9 cellular contexts compared by ENCODE assay signal in the genomic region with DNA sequence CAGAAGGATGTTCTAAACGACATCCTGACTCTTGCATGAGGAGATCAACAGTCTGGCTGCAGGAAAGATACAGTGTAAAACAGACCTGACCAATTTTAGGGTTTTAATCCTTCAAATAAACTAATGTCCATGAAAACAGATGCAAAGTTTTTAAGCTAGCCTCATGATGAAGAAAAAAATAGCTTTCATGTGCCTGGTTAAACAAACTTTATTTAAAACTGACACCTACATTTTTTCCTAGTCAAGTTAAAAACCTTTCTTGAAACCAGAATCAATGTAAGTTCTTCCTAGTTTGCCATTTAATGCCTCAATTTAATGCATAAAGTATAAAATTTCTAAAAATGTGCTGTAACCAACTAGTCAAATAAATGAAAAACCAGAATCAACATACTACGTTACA. TPM values are rescaled to one million over a fixed set of nuclear protein-coding genes. Genes with fewer than 3 reads are reported as not detected.
DNase-seq lines count a peak whose midpoint lies in the region; ATAC-seq and TF ChIP-seq lines count a peak whose summit lies in the region.
"Had no signal": no experiment of that assay in that cellular context is flagged by ENCODE, and none has a peak within 500 bp of the region (broad histone marks: within the 10 kb centered on the region; RNA-seq: fewer than 3 reads in every experiment).

No MANE protein-coding gene starts in this region.

- no peak for TF ChIP-seq EP300 in ovary (IDR thresholded peaks at IDR 0.05)

- intact Hi-C loops in Calu3 (cut with micrococcal nuclease; ENCODE audit: unreplicated experiment) (no loop called here), ovary (cut with DNase I) (no loop called here), left colon (cut with DNase I, micrococcal nuclease) (no loop called here)

- H3K4me3 Mint-ChIP-seq in Calu3 (ENCODE audit: low read depth, unreplicated experiment) (peak overlapping the region; percentile 81), endodermal cell (peak overlapping the region; percentile 75)

- H3K9me3 ChIP-seq in NT2/D1 (ENCODE audit: insufficient read depth, low read length) (no peaks in the 10 kb centered on the region), endodermal cell (ENCODE audit: control insufficient read depth, low read length) (no peaks in the 10 kb centered on the region), ovary (no peaks in the 10 kb centered on the region)

- H3K4me1 Mint-ChIP-seq in Calu3 (ENCODE audit: low read depth, unreplicated experiment) (peaks cover 44% of the 10 kb centered on the region), endodermal cell (peaks cover 35% of the 10 kb centered on the region)

- peak overlapping the region; percentile 83 for H3K27ac Mint-ChIP-seq in Calu3 (ENCODE audit: unreplicated experiment)
- H3K27ac Mint-ChIP-seq in endodermal cell = no peak overlapping the region

- no peak for TF ChIP-seq CTCF in Calu3 (IDR thresholded peaks at IDR 0.05; ENCODE audit: unreplicated experiment)
- TF ChIP-seq CTCF in endodermal cell (conservative IDR thresholded peaks at IDR 0.05) = no peak
- TF ChIP-seq CTCF in ovary (IDR thresholded peaks at IDR 0.05) = no peak

- H3K4me1 ChIP-seq in NT2/D1 (ENCODE audit: insufficient read depth, insufficient read length) (no peaks in the 10 kb centered on the region), endodermal cell (ENCODE audit: control insufficient read depth, insufficient read depth, low read length) (peaks cover 3% of the 10 kb centered on the region), ovary (ENCODE audit: insufficient read depth) (peaks cover 6% of the 10 kb centered on the region)

- H3K36me3 ChIP-seq in NT2/D1 (ENCODE audit: insufficient read depth, insufficient read length, low read length) (peaks cover 59% of the 10 kb centered on the region), endodermal cell (ENCODE audit: control insufficient read depth, insufficient read depth, low read length) (peaks cover 41% of the 10 kb centered on the region), ovary (no peaks in the 10 kb centered on the region)

- H3K27me3 Mint-ChIP-seq in Calu3 (ENCODE audit: unreplicated experiment) (no peaks in the 10 kb centered on the region), endodermal cell (ENCODE audit: insufficient read depth) (no peaks in the 10 kb centered on the region)

- H3K9me3 Mint-ChIP-seq in Calu3 (ENCODE audit: low read depth, unreplicated experiment) (no peaks in the 10 kb centered on the region), endodermal cell (no peaks in the 10 kb centered on the region)

- WGBS in endodermal cell (ENCODE audit: insufficient coverage in 1 of 2, insufficient read length in 1 of 2), 2 experiments = 69 to 75% methylated on average over 2 of the region's 2 CpGs
- 1 to 14% (median 4%) methylated on average over 2 of the region's 2 CpGs for WGBS in ovary, 3 donors

- CTCF ChIA-PET in Calu3 (lab: Charles Lee) = interaction anchor here (0.7 kb wide), 2 partner anchors 14 to 40 kb away, joined by 4 read pairs; no protein-coding TSS in a partner anchor

- H3K27ac ChIP-seq in endodermal cell (ENCODE audit: low read depth, low read length) (no peak overlapping the region), ovary (peak overlapping the region in 1 of 2 donors; percentile 12)

- H3K36me3 Mint-ChIP-seq in Calu3 (ENCODE audit: insufficient read depth, unreplicated experiment) (peaks cover 79% of the 10 kb centered on the region), endodermal cell (ENCODE audit: low read depth) (peaks cover 33% of the 10 kb centered on the region)

- no TSS peak for BruUV-seq in Calu3 (replicated peaks; lab: Mats Ljungman, UMichigan)

- DNase-seq in Calu3 (no peak), NT2/D1 (ENCODE audit: low read depth, low spot score) (no peak), endodermal cell (no peak), ovary (no peak), dermis blood vessel endothelial cell (no peak), left colon (no peak)
- DNase-seq: KG1 had no signal

- peak overlapping the region; percentile 27 for H3K9ac ChIP-seq in NT2/D1 (ENCODE audit: insufficient read length, low read depth)
- peak overlapping the region; percentile 22 for H3K9ac ChIP-seq in endodermal cell (ENCODE audit: extremely low read depth, low read length, poor library complexity, severe bottlenecking)

- H3K4me3 ChIP-seq in NT2/D1 (ENCODE audit: insufficient read length, low read depth) (peak overlapping the region; percentile 73), endodermal cell (ENCODE audit: low read length) (peak overlapping the region; percentile 88), ovary (peak overlapping the region; percentile 96)

- H3K27me3 ChIP-seq in NT2/D1 (ENCODE audit: insufficient read depth, insufficient read length) = no peaks in the 10 kb centered on the region
- no peaks in the 10 kb centered on the region for H3K27me3 ChIP-seq in endodermal cell (ENCODE audit: control insufficient read depth, insufficient read depth, low read length, poor library complexity, severe bottlenecking)
- H3K27me3 ChIP-seq in ovary = no peaks in the 10 kb centered on the region

- no peak for TF ChIP-seq POLR2A in ovary (IDR thresholded peaks at IDR 0.05)

- ATAC-seq in GM21367 (IDR thresholded peaks at IDR 0.05; ENCODE audit: unreplicated experiment) = no peak
- no peak for ATAC-seq in GM21825 (IDR thresholded peaks at IDR 0.05; ENCODE audit: unreplicated experiment)
- no peak for ATAC-seq in left colon

RNA-seq across cellular contexts. Expression of gene WDR26, which starts 2.9 kb away (rescaled TPM):
- total RNA-seq in Calu3 (2022) (84.9 and 85.7 TPM in 2 replicates), endodermal cell (10 to 100 TPM; 75.9 to 79.0 TPM), ovary (10 to 100 TPM; 50.4 to 66.5 (median 57.9) TPM), dermis blood vessel endothelial cell (70.3 and 140 TPM in 2 replicates), left colon (10 to 100 TPM; 62.1 to 64.4 TPM)
- polyA plus RNA-seq in endodermal cell (2013, experiment 1 of 2) = 52.8 TPM
- polyA plus RNA-seq in endodermal cell (2013, experiment 2 of 2) = 50.1 TPM
- 10 to 100 TPM; 28.5 to 55.7 TPM for polyA plus RNA-seq in ovary
